Comparison of ENCODE assay signal across 7 cellular contexts in the genomic region with DNA sequence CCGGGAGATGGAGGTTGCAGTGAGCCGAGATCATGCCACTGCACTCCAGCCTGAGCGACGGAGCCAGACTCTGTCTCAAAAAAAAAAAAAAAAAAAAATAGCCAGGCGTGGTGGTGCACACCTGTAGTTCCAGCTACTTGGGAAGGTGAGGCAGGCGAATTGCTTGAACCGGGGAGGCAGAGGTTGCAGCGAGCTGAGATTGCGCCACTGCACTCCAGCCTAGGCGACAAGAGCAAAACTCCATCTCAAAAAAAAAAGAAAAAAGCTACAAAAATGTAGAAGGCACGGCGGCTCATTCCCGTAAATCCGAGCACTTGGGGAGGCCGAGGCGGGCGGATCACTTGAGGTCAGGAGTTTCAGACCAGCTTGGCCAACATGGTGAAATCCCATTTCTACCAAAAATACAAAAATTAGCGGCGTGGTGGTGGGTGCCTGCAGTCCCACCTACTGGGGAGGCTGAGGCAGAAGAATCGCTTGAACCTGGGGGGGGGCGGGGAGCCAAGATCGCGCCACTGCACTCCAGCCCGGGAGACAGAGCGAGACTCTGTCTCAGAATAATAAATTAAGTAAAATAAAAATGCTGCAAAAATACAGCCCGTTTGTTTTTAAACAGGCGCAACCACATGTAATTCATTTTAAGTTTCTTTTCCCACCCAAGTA. TPM values are rescaled to one million over a fixed set of nuclear protein-coding genes. Genes with fewer than 3 reads are reported as not detected.
DNase-seq lines count a peak whose midpoint lies in the region; TF ChIP-seq lines count a peak whose summit lies in the region.
"Not testable (repeated sequence)": the region's sequence is repeated elsewhere in the genome, so short reads cannot be mapped to it uniquely, and the experiment has no call there.
"Had no signal": no experiment of that assay in that cellular context is flagged by ENCODE, and none has a peak within 500 bp of the region (broad histone marks: within the 10 kb centered on the region; RNA-seq: fewer than 3 reads in every experiment).

No MANE protein-coding gene starts in this region.

- not testable (repeated sequence) for DNase-seq in GM23248; breast epithelium (ENCODE audit: low spot score in 2 of 2); right atrium auricular region (ENCODE audit: low spot score); neural progenitor cell (ENCODE audit: low spot score); transverse colon

- peak overlapping the region; percentile 95 for H3K27ac ChIP-seq in GM23248
- peak overlapping the region; percentile 91 to 97 for H3K27ac ChIP-seq in breast epithelium
- peak overlapping the region; percentile 95 to 99 for H3K27ac ChIP-seq in right atrium auricular region
- peak overlapping the region; percentile 86 for H3K27ac ChIP-seq in neural progenitor cell
- peak overlapping the region; percentile 99 to 100 (median 100) for H3K27ac ChIP-seq in transverse colon

- in situ Hi-C loops in GM23248 (cut with MboI), result not testable (repeated sequence)
- in situ Hi-C loops in transverse colon (cut with MboI; ENCODE audit: low pct_ligation_motif_present in 1 of 4, low pct_unique_long_range_greater_than_20kb in 1 of 4, low sequenced_read_pairs in 3 of 4), result loop anchor here in 1 of 4 donors (10.0 kb wide), 1 partner anchor 115 kb away; no protein-coding TSS in a partner anchor

- not testable (repeated sequence) for TF ChIP-seq CTCF in breast epithelium (IDR thresholded peaks at IDR 0.05); right atrium auricular region (IDR thresholded peaks at IDR 0.05); neural progenitor cell (IDR thresholded peaks at IDR 0.05); transverse colon (IDR thresholded peaks at IDR 0.05)

- 30 to 31% methylated on average over 25 to 27 of the region's 27 CpGs for WGBS in GM23248 (ENCODE audit: low coverage in 1 of 2, low lambda C conversion rate in 2 of 2, missing lambda C conversion rate in 2 of 2), 2 experiments
- 30 to 34% methylated on average over 18 to 27 of the region's 27 CpGs for WGBS in transverse colon (ENCODE audit: low coverage in 1 of 2), 2 donors

- not testable (repeated sequence) for H3K9me3 Mint-ChIP-seq in T-helper 1 cell treated with Interleukin-12 subunit alpha and Interleukin-12 subunit beta and Interleukin-4 antibody, amounts not matched to agents 30 μg/mL and 1 μg/mL, for 36 hours; neural progenitor cell

- H3K27me3 ChIP-seq in GM23248 (replicated peaks; ENCODE audit: insufficient read depth); right atrium auricular region; neural progenitor cell; transverse colon: not testable (repeated sequence)
- H3K27me3 ChIP-seq in breast epithelium, result peaks cover 6 to 13% of the 10 kb centered on the region in 2 donors

- H3K9me3 ChIP-seq in GM23248 (ENCODE audit: low read depth); breast epithelium; right atrium auricular region; neural progenitor cell (ENCODE audit: low read depth); transverse colon: not testable (repeated sequence)

- peaks cover 13% of the 10 kb centered on the region; the same call in 1 of the 2 replicates for H3K4me1 ChIP-seq in GM23248 (ENCODE audit: insufficient read depth)
- peaks cover 5 to 28% of the 10 kb centered on the region in 2 donors for H3K4me1 ChIP-seq in breast epithelium
- H3K4me1 ChIP-seq in right atrium auricular region, result peaks cover 0 to 74% of the 10 kb centered on the region in 2 donors
- peaks cover 14% of the 10 kb centered on the region for H3K4me1 ChIP-seq in neural progenitor cell
- H3K4me1 ChIP-seq in transverse colon, result peaks cover 44 to 65% (median 56%) of the 10 kb centered on the region in 4 donors

- H3K9me2 ChIP-seq in GM23248 (ENCODE audit: insufficient read depth), result not testable (repeated sequence)

- H3K4me2 ChIP-seq in GM23248 (ENCODE audit: unreplicated experiment), result peak overlapping the region; percentile 95
- H3K4me2 ChIP-seq in neural progenitor cell, result peak overlapping the region; percentile 98

- H3K4me3 ChIP-seq in GM23248, result peak overlapping the region; percentile 78
- H3K4me3 ChIP-seq in breast epithelium, result peak overlapping the region; percentile 65 to 98 (median 71)
- peak overlapping the region; percentile 42 to 74 for H3K4me3 ChIP-seq in right atrium auricular region
- H3K4me3 ChIP-seq in neural progenitor cell, result peak overlapping the region; percentile 78
- peak overlapping the region; percentile 42 to 78 (median 70) for H3K4me3 ChIP-seq in transverse colon

- H3F3A ChIP-seq in GM23248 (ENCODE audit: insufficient read depth) (peaks cover 22% of the 10 kb centered on the region), neural progenitor cell (ENCODE audit: low read depth) (peaks cover 49% of the 10 kb centered on the region)

- peak overlapping the region; percentile 49 for H3K27ac Mint-ChIP-seq in T-helper 1 cell treated with Interleukin-12 subunit alpha and Interleukin-12 subunit beta and Interleukin-4 antibody, amounts not matched to agents 30 μg/mL and 1 μg/mL, for 36 hours
- not testable (repeated sequence) for H3K27ac Mint-ChIP-seq in neural progenitor cell

- H2AFZ ChIP-seq in GM23248, result peak overlapping the region; percentile 55
- peak overlapping the region; percentile 51 for H2AFZ ChIP-seq in neural progenitor cell (replicated peaks)

- not testable (repeated sequence) for TF ChIP-seq EP300 in transverse colon (IDR thresholded peaks at IDR 0.05; ENCODE audit: low read depth)

- H3K4me1 Mint-ChIP-seq in T-helper 1 cell treated with Interleukin-12 subunit alpha and Interleukin-12 subunit beta and Interleukin-4 antibody, amounts not matched to agents 30 μg/mL and 1 μg/mL, for 36 hours (ENCODE audit: low read depth), result peaks cover 23% of the 10 kb centered on the region
- peaks cover 35% of the 10 kb centered on the region for H3K4me1 Mint-ChIP-seq in neural progenitor cell

- H4K20me1 ChIP-seq in GM23248 (ENCODE audit: insufficient read depth), result peaks cover 19% of the 10 kb centered on the region; the same call in 1 of the 2 replicates
- peaks cover 58% of the 10 kb centered on the region for H4K20me1 ChIP-seq in neural progenitor cell (ENCODE audit: low read depth)

- peaks cover 24% of the 10 kb centered on the region for H3K36me3 Mint-ChIP-seq in T-helper 1 cell treated with Interleukin-12 subunit alpha and Interleukin-12 subunit beta and Interleukin-4 antibody, amounts not matched to agents 30 μg/mL and 1 μg/mL, for 36 hours (ENCODE audit: low read depth)
- peaks cover 14% of the 10 kb centered on the region for H3K36me3 Mint-ChIP-seq in neural progenitor cell

- H3K4me3 Mint-ChIP-seq in T-helper 1 cell treated with Interleukin-12 subunit alpha and Interleukin-12 subunit beta and Interleukin-4 antibody, amounts not matched to agents 30 μg/mL and 1 μg/mL, for 36 hours, result peak overlapping the region; percentile 75
- H3K4me3 Mint-ChIP-seq in neural progenitor cell, result peak overlapping the region; percentile 87

- H3K79me2 ChIP-seq in GM23248 (ENCODE audit: insufficient read depth), result peaks cover 54% of the 10 kb centered on the region
- peaks cover 36% of the 10 kb centered on the region for H3K79me2 ChIP-seq in neural progenitor cell (ENCODE audit: low read depth)

- H3K36me3 ChIP-seq in GM23248 (ENCODE audit: low read depth), result peaks cover 18% of the 10 kb centered on the region
- H3K36me3 ChIP-seq in breast epithelium, neural progenitor cell, transverse colon: not testable (repeated sequence)
- H3K36me3 ChIP-seq in right atrium auricular region, result peaks cover 23% of the 10 kb centered on the region

- intact Hi-C loops in breast epithelium (cut with DNase I; ENCODE audit: low total_unique reads), result loop anchor here (10.0 kb wide), 1 partner anchor 125 kb away; a partner anchor contains a TSS
- intact Hi-C loops in transverse colon (cut with DNase I; ENCODE audit: low total_unique reads), result not testable (repeated sequence)

- TF ChIP-seq POLR2A in breast epithelium (IDR thresholded peaks at IDR 0.05); transverse colon (IDR thresholded peaks at IDR 0.05): not testable (repeated sequence)

- H3K9ac ChIP-seq in GM23248, result peak overlapping the region; percentile 95
- H3K9ac ChIP-seq in neural progenitor cell, result not testable (repeated sequence)

- H3K27me3 Mint-ChIP-seq in T-helper 1 cell treated with Interleukin-12 subunit alpha and Interleukin-12 subunit beta and Interleukin-4 antibody, amounts not matched to agents 30 μg/mL and 1 μg/mL, for 36 hours (ENCODE audit: low read depth); neural progenitor cell (ENCODE audit: insufficient read depth, low read depth): not testable (repeated sequence)

RNA-seq across cellular contexts. Expression of a gene that starts 1.4 kb away (rescaled TPM):
- total RNA-seq in GM23248 (2014; rRNA removed; shearing (Covaris generic)), result 148 and 159 TPM in 2 replicates
- 373 and 391 TPM in 2 replicates for polyA plus RNA-seq in GM23248 (2016; fragmentation: Nextera tagmentation; extraction: Ambion mirVana)
- total RNA-seq in breast epithelium (100 to 1,000 TPM; 112 to 188 (median 183) TPM), right atrium auricular region (100 to 1,000 TPM; 310 to 394 TPM), neural progenitor cell (ENCODE audit: low replicate concordance) (183 and 367 TPM in 2 replicates), transverse colon (100 to 1,000 TPM; 223 to 390 (median 348) TPM)

RNA-seq across cellular contexts. Expression of a gene that starts 9.0 kb away (rescaled TPM):
- total RNA-seq in GM23248 (2014; rRNA removed; shearing (Covaris generic)), result not detected in 2 replicates
- not detected in 2 replicates for polyA plus RNA-seq in GM23248 (2016; fragmentation: Nextera tagmentation; extraction: Ambion mirVana)
- total RNA-seq in breast epithelium (not detected), right atrium auricular region (not detected), neural progenitor cell (ENCODE audit: low replicate concordance) (not detected in 2 replicates), transverse colon (not detected)
- total RNA-seq: G401 had no signal

RNA-seq across cellular contexts. Expression of a gene that starts 11.4 kb away (rescaled TPM):
- total RNA-seq in GM23248 (2014; rRNA removed; shearing (Covaris generic)), result not detected in 2 replicates
- polyA plus RNA-seq in GM23248 (2016; fragmentation: Nextera tagmentation; extraction: Ambion mirVana), result not detected in 2 replicates
- not detected for total RNA-seq in breast epithelium
- not detected for total RNA-seq in right atrium auricular region
- not detected in 2 replicates for total RNA-seq in neural progenitor cell (ENCODE audit: low replicate concordance)
- total RNA-seq in transverse colon, result not detected
- total RNA-seq: G401 had no signal

RNA-seq across cellular contexts. Expression of a gene that starts 12.4 kb away (rescaled TPM):
- not detected in 2 replicates for total RNA-seq in GM23248 (2014; rRNA removed; shearing (Covaris generic))
- polyA plus RNA-seq in GM23248 (2016; fragmentation: Nextera tagmentation; extraction: Ambion mirVana), result not detected in 2 replicates
- total RNA-seq in breast epithelium, result under 1 TPM in 1 of 3 donors, not detected in 2; 0.29 TPM
- total RNA-seq in right atrium auricular region, result not detected
- not detected in 2 replicates for total RNA-seq in neural progenitor cell (ENCODE audit: low replicate concordance)
- total RNA-seq in transverse colon, result not detected
- total RNA-seq: G401 had no signal

RNA-seq across cellular contexts. Expression of a gene that starts 14.7 kb away (rescaled TPM):
- 0.43 TPM in 1 of 2 replicates, not detected in the other for total RNA-seq in GM23248 (2014; rRNA removed; shearing (Covaris generic))
- polyA plus RNA-seq in GM23248 (2016; fragmentation: Nextera tagmentation; extraction: Ambion mirVana), result 0.24 and 0.75 TPM in 2 replicates
- total RNA-seq in breast epithelium (under 1 TPM; 0.29 to 0.66 (median 0.32) TPM), right atrium auricular region (under 1 TPM; 0.35 to 0.85 TPM), neural progenitor cell (ENCODE audit: low replicate concordance) (0.56 TPM in 1 of 2 replicates, not detected in the other), transverse colon (not detected)
